8 cellular contexts compared by ENCODE assay signal in the genomic region with DNA sequence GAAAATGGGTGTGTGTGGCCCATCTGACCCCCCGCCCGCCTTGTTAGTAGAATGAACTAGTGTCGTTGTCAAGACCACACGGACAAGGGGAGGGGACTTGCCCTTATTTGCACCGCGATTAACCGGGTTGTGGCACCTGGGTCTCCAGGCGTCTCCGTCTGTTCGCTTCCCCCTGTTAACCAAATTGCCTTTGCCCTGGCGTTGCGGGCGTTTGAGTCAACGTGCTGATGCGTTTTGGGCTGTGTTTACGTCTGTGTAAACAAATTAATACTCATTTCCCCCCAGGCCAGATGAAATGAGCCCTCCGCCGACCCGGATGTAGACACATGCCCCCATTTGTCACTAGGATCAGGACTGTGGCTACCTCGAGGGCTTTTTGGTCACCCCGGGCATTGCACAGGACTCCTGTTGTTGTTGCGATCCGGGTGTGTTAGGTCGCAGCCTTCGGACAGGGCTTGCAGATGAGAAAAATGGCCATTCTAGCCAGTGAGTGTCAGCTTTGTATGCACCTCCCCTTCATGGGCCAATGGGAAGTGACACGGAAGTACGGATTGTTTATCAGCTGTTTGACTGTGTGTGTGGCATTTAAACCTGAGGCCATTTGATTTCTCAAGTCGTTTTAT. TPM values are rescaled to one million over a fixed set of nuclear protein-coding genes. Genes with fewer than 3 reads are reported as not detected.
A peak's percentile ranks its signal among the peaks of the same experiment; 100 is the strongest.
DNase-seq lines count a peak whose midpoint lies in the region; ATAC-seq and TF ChIP-seq lines count a peak whose summit lies in the region.

No MANE protein-coding gene starts in this region.

- H3K4me1 ChIP-seq in RWPE2 (ENCODE audit: insufficient read depth, poor library complexity, severe bottlenecking): no peaks in the 10 kb centered on the region
- H3K4me1 ChIP-seq in neuronal stem cell (ENCODE audit: control insufficient read depth in 2 of 2, insufficient read depth in 1 of 2, low read depth in 1 of 2, low read length in 2 of 2): peaks cover 3 to 4% of the 10 kb centered on the region in 2 donors
- peaks cover 23% of the 10 kb centered on the region for H3K4me1 ChIP-seq in suprapubic skin

- H4K8ac ChIP-seq in neuronal stem cell (ENCODE audit: low read depth, low read length): no peak overlapping the region

- no CpG with 5 or more reads among the region's 28 CpGs for WGBS in neuronal stem cell (ENCODE audit: extremely low coverage in 2 of 2, insufficient read length in 2 of 2, insufficient replicate concordance in 1 of 2), 2 donors
- 0% methylated on average over 13 of the region's 28 CpGs for WGBS in suprapubic skin

- TF ChIP-seq CTCF in RWPE2 (IDR thresholded peaks at IDR 0.05; ENCODE audit: poor library complexity, severe bottlenecking): no peak
- no peak for TF ChIP-seq CTCF in suprapubic skin (IDR thresholded peaks at IDR 0.05)

- H3K4me2 ChIP-seq in neuronal stem cell (ENCODE audit: insufficient read depth, low read length, poor library complexity, severe bottlenecking): peak overlapping the region; percentile 74

- H2BK12ac ChIP-seq in neuronal stem cell (ENCODE audit: low read length): no peak overlapping the region

- H3K4me3 ChIP-seq in RWPE2 (ENCODE audit: severe bottlenecking): peak overlapping the region; percentile 97
- peak overlapping the region; percentile 66 to 95 for H3K4me3 ChIP-seq in neuronal stem cell (ENCODE audit: low read length in 2 of 2)
- H3K4me3 ChIP-seq in suprapubic skin: peak overlapping the region; percentile 97

- peak overlapping the region; percentile 93 for H3K18ac ChIP-seq in neuronal stem cell (ENCODE audit: low read length)

- ATAC-seq in GM21825 (IDR thresholded peaks at IDR 0.05; ENCODE audit: unreplicated experiment) (peak; percentile 79), RWPE2 (ENCODE audit: low read depth) (peak; percentile 79)

- peaks cover 3% of the 10 kb centered on the region for H3K79me1 ChIP-seq in neuronal stem cell (ENCODE audit: low read depth, low read length)

- no peak overlapping the region for H3K14ac ChIP-seq in neuronal stem cell (ENCODE audit: low read length)

- H3K27ac ChIP-seq in KOPT-K1 (ENCODE audit: low read depth, low read length, poor library complexity, severe bottlenecking) (peak overlapping the region; percentile 92), RWPE2 (ENCODE audit: poor library complexity, severe bottlenecking) (peak overlapping the region; percentile 54), neuronal stem cell (replicated peaks; ENCODE audit: low read length) (peak overlapping the region; percentile 36), suprapubic skin (peak overlapping the region; percentile 97)

- H2AFZ ChIP-seq in neuronal stem cell (ENCODE audit: low read length): peak overlapping the region; percentile 90

- H2BK120ac ChIP-seq in neuronal stem cell (ENCODE audit: low read depth, low read length): no peak overlapping the region

- peak in 1 of 2 donors; percentile 55 for TF ChIP-seq POLR2A in suprapubic skin (IDR thresholded peaks at IDR 0.05)

- no peaks in the 10 kb centered on the region for H3K27me3 ChIP-seq in RWPE2 (ENCODE audit: insufficient read depth, poor library complexity, severe bottlenecking)
- H3K27me3 ChIP-seq in neuronal stem cell (ENCODE audit: control insufficient read depth in 3 of 3, insufficient read depth in 3 of 3, low read depth in 1 of 3, low read length in 3 of 3): no peaks in the 10 kb centered on the region
- no peaks in the 10 kb centered on the region for H3K27me3 ChIP-seq in suprapubic skin

- H3K9ac ChIP-seq in neuronal stem cell (ENCODE audit: low read depth, low read length, poor library complexity): peak overlapping the region; percentile 98

- no peaks in the 10 kb centered on the region for H3K9me3 ChIP-seq in KOPT-K1 (ENCODE audit: insufficient read depth, low read length, poor library complexity, severe bottlenecking)
- no peaks in the 10 kb centered on the region for H3K9me3 ChIP-seq in RWPE2 (ENCODE audit: severe bottlenecking)
- no peaks in the 10 kb centered on the region for H3K9me3 ChIP-seq in neuronal stem cell (replicated peaks in 1 of 2; ENCODE audit: control insufficient read depth in 2 of 2, insufficient read depth in 1 of 2, low read depth in 1 of 2, low read length in 2 of 2)
- H3K9me3 ChIP-seq in suprapubic skin: no peaks in the 10 kb centered on the region

- peak overlapping the region; percentile 83 for H3K23ac ChIP-seq in neuronal stem cell (ENCODE audit: low read depth, low read length, poor library complexity)

- no peak overlapping the region for H2BK5ac ChIP-seq in neuronal stem cell (ENCODE audit: low read length)

- H3K36me3 ChIP-seq in KOPT-K1 (ENCODE audit: insufficient read depth, low read length) (peaks cover 14% of the 10 kb centered on the region), RWPE2 (ENCODE audit: low read depth) (peaks cover 11% of the 10 kb centered on the region), neuronal stem cell (replicated peaks in 1 of 2; ENCODE audit: control insufficient read depth in 2 of 2, insufficient read depth in 2 of 2, low read length in 2 of 2) (peaks cover 0 to 16% of the 10 kb centered on the region in 2 donors), suprapubic skin (no peaks in the 10 kb centered on the region)

- H4K91ac ChIP-seq in neuronal stem cell (ENCODE audit: low read depth, low read length, poor library complexity): no peak overlapping the region

- no peak overlapping the region for H2BK15ac ChIP-seq in neuronal stem cell (ENCODE audit: low read length)

- H2AK5ac ChIP-seq in neuronal stem cell (ENCODE audit: low read depth, low read length): no peak overlapping the region

- no peak for TF ChIP-seq EP300 in suprapubic skin (IDR thresholded peaks at IDR 0.05)

- H3K4ac ChIP-seq in neuronal stem cell (ENCODE audit: low read length): no peak overlapping the region

- DNase-seq in EL: peak; percentile 84
- DNase-seq in RWPE2 (ENCODE audit: low spot score): peak; percentile 61
- peak; percentile 47 for DNase-seq in activated gamma-delta T cell treated with anti-CD3 and anti-CD28 coated beads, Interleukin-2, amount 50 U/mL, for 16 hours (ENCODE audit: low read depth)
- peak; percentile 88 for DNase-seq in foreskin melanocyte
- peak; percentile 43 for DNase-seq in neuronal stem cell (ENCODE audit: low spot score)
- DNase-seq in suprapubic skin (ENCODE audit: low spot score in 2 of 2): peak; percentile 83 to 86

RNA-seq across cellular contexts. Expression of a gene that starts 0.9 kb away (rescaled TPM):
- 21.7 TPM for polyA plus RNA-seq in neuronal stem cell (2013, experiment 1 of 2)
- 22.3 TPM for polyA plus RNA-seq in neuronal stem cell (2013, experiment 2 of 2)
- 100 to 1,000 TPM in 1 of 4 donors, 10 to 100 TPM in 3; 66.4 to 155 (median 71.9) TPM for total RNA-seq in suprapubic skin

Comparison
In these comparisons a context has a peak if more than half of its experiments do, and no peak if none do; other contexts are left out.
1. Peak in every context shown above with its lines: DNase-seq, ATAC-seq, H3K4me3 ChIP-seq and H3K27ac ChIP-seq.
2. H3K27ac ChIP-seq: peak in every context shown above with its lines; median percentile 97 in suprapubic skin; 92 in KOPT-K1; 54 in RWPE2; 36 in neuronal stem cell.